Comparison of ENCODE assay signal across 1 cellular context in the genomic region with DNA sequence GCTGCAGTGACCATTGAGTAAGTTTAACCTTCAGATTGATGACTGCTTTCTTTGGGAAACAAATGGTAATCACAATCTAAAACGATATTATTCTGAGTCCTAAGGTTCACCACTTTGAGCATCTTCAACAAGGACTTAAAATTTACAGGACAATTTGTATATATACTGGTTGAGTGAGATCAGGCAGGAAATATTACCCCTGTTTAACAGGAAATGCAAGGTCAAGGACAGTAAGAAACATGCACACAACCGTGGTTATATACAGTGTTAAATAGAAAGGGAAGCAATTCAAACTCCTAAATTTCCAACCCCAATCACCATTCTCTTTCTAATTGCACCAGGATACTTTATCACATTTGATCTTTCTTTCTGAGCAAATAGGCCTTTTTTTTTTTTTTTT.
TF ChIP-seq lines count a peak whose summit lies in the region.

No MANE protein-coding gene starts in this region.

TF ChIP-seq in SK-N-SH, 30 proteins besides CTCF, POLR2A, EP300 and RAD21 (continued from another document):
- TF ChIP-seq RXRA (IDR thresholded peaks at IDR 0.05; ENCODE audit: borderline replicate concordance, low read depth) = no peak
- TF ChIP-seq MXI1 (IDR thresholded peaks at IDR 0.05; ENCODE audit: low read depth, low read length) = no peak
